8 cellular contexts compared by ENCODE assay signal in genomic region chr6:131950767-131951575, GRCh38. TPM values are rescaled to one million over a fixed set of nuclear protein-coding genes. Genes with fewer than 3 reads are reported as not detected.
A peak's percentile ranks its signal among the peaks of the same experiment; 100 is the strongest.
DNase-seq lines count a peak whose midpoint lies in the region; ATAC-seq, FAIRE-seq and TF ChIP-seq lines count a peak whose summit lies in the region.

TSS of gene CCN2 (minus strand) at chr6:131951372. CDS start at chr6:131951172, 200 bp downstream.

- BruUV-seq in Panc1 (replicated peaks; lab: Mats Ljungman, UMichigan) = no TSS peak

- H3K4me3 ChIP-seq in Panc1 (ENCODE audit: low read depth in 2 of 2, low read length in 2 of 2) (peak within 1 kb of the TSS; percentile 71 to 73), kidney (ENCODE audit: low read length in 2 of 2) (peak within 1 kb of the TSS; percentile 74 to 82), small intestine (ENCODE audit: low read depth in 1 of 2, low read length in 2 of 2) (peak within 1 kb of the TSS; percentile 43 to 62)

- TF ChIP-seq CTCF in GM13977 (IDR thresholded peaks at IDR 0.05; ENCODE audit: extremely low read depth, insufficient read depth, missing control alignments) (no peak), Panc1 (IDR thresholded peaks at IDR 0.05) (peak; percentile 49), kidney (IDR thresholded peaks at IDR 0.05; ENCODE audit: borderline replicate concordance, extremely low read depth, insufficient read depth) (no peak)

- DNase-seq in ACHN = peak; percentile 96
- DNase-seq in GM13977 (ENCODE audit: low spot score) = peak; percentile 37
- peak; percentile 91 for DNase-seq in Panc1 (ENCODE audit: low read depth, low spot score)
- DNase-seq in dedifferentiated amniotic fluid mesenchymal stem cell (ENCODE audit: extremely low spot score) = peak; percentile 95
- DNase-seq in kidney = peak; percentile 96
- DNase-seq in small intestine = peak; percentile 32
- DNase-seq in occipital lobe (lab: John Stamatoyannopoulos, UW) = no peak
- DNase-seq in SKM-1 treated with dmso at 0.1 percent for 144 hours (lab: John Stamatoyannopoulos, UW; ENCODE audit: unreplicated experiment) = no peak

- FAIRE-seq in kidney (lab: Jason Lieb, UNC) (peak; percentile 70), small intestine (lab: Jason Lieb, UNC) (no peak)

- peak; percentile 71 for ATAC-seq in Panc1

- intact Hi-C loops in Panc1 (cut with micrococcal nuclease; ENCODE audit: unreplicated experiment) (loop anchor here (5.0 kb wide), 1 partner anchor 266 kb away; no protein-coding TSS in a partner anchor), kidney (cut with DNase I) (no loop called here)

- in situ Hi-C loops in ACHN (cut with HindIII; ENCODE audit: low pct_ligation_motif_present, low pct_unique_long_range_greater_than_20kb, low sequenced_read_pairs) (no loop called here), GM13977 (cut with MboI; ENCODE audit: low pct_unique_long_range_greater_than_20kb, low sequenced_read_pairs, unreplicated experiment) (no loop called here), Panc1 (cut with HindIII; ENCODE audit: low pct_unique_long_range_greater_than_20kb, low sequenced_read_pairs) (no loop called here)

- POLR2A ChIA-PET in Panc1 (lab: Charles Lee) = interaction anchor here (0.6 to 0.8 kb wide), 13 partner anchors 10 to 873 kb away, joined by 3 to 12 read pairs (median 6); no protein-coding TSS in a partner anchor

- no peaks in the 10 kb centered on the region for H3K9me3 ChIP-seq in Panc1 (ENCODE audit: control insufficient read depth, insufficient read depth, low read depth, low read length)
- H3K9me3 ChIP-seq in kidney (ENCODE audit: control insufficient read depth in 1 of 2, low read length in 2 of 2) = no peaks in the 10 kb centered on the region
- H3K9me3 ChIP-seq in small intestine (ENCODE audit: control insufficient read depth, low read depth) = no peaks in the 10 kb centered on the region

- CTCF ChIA-PET in Panc1 (lab: Charles Lee) = interaction anchor here (0.7 kb wide), 2 partner anchors 189 to 524 kb away, joined by 4 to 7 read pairs; no protein-coding TSS in a partner anchor

- H3K9ac ChIP-seq in kidney (ENCODE audit: low read length in 2 of 2) = peak within 1 kb of the TSS; percentile 67 to 82

- peaks cover 4% of the 10 kb centered on the region; the same call in 1 of the 2 replicates for H3K36me3 ChIP-seq in Panc1 (ENCODE audit: control insufficient read depth, insufficient read depth, low read length)
- H3K36me3 ChIP-seq in kidney (ENCODE audit: control insufficient read depth in 1 of 2, insufficient read depth in 2 of 2, low read length in 2 of 2) = peaks cover 2 to 16% of the 10 kb centered on the region in 2 donors
- H3K36me3 ChIP-seq in small intestine (ENCODE audit: control insufficient read depth in 2 of 2, insufficient read depth in 2 of 2, low read length in 2 of 2) = no peaks in the 10 kb centered on the region

- 1 to 4% (median 1%) methylated on average over 57 to 97 of the region's 97 CpGs for WGBS in small intestine, 3 donors

- H3K27ac ChIP-seq in Panc1 (ENCODE audit: low read length) (peak within 1 kb of the TSS; percentile 91), kidney (ENCODE audit: low read depth in 2 of 2, low read length in 2 of 2) (peak within 1 kb of the TSS; percentile 84 to 88), small intestine (ENCODE audit: low read depth in 1 of 2, low read length in 1 of 2) (peak within 1 kb of the TSS; percentile 44 to 94)

- peaks cover 58% of the 10 kb centered on the region for H3K4me1 ChIP-seq in Panc1 (ENCODE audit: control insufficient read depth, insufficient read depth, low read length)
- H3K4me1 ChIP-seq in kidney (ENCODE audit: control insufficient read depth in 1 of 2, insufficient read depth in 1 of 2, low read depth in 1 of 2, low read length in 2 of 2) = peaks cover 4 to 13% of the 10 kb centered on the region in 2 donors
- H3K4me1 ChIP-seq in small intestine (ENCODE audit: control insufficient read depth in 2 of 2, insufficient read depth in 1 of 2, low read depth in 1 of 2, low read length in 1 of 2) = no peaks in the 10 kb centered on the region

- H3K27me3 ChIP-seq in Panc1 (ENCODE audit: control insufficient read depth, insufficient read depth, low read length) = no peaks in the 10 kb centered on the region
- peaks cover 0 to 3% of the 10 kb centered on the region in 2 donors for H3K27me3 ChIP-seq in small intestine (ENCODE audit: control insufficient read depth in 2 of 2, insufficient read depth in 2 of 2, low read length in 2 of 2)

RNA-seq across cellular contexts. Expression of gene CCN2, which starts in this region (rescaled TPM):
- total RNA-seq in Panc1 (2021; ENCODE audit: unreplicated experiment) = 155 TPM
- polyA plus RNA-seq in Panc1 (2012; ENCODE audit: insufficient read length) = 226 TPM
- total RNA-seq in kidney = 64.1 TPM
- polyA plus RNA-seq in kidney (ENCODE audit: insufficient read depth, low read depth, low replicate concordance) = 248 TPM
- polyA plus RNA-seq in small intestine = 10 to 100 TPM in 1 of 3 donors, 1 to 10 TPM in 2; 1.3 to 83.6 (median 3.2) TPM
- 6.9 TPM for total RNA-seq in occipital lobe

Comparison
In these comparisons a context has a peak if more than half of its experiments do, and no peak if none do; other contexts are left out.
1. DNase-seq: peak in ACHN (single experiment), GM13977 (single experiment), Panc1 (single experiment), dedifferentiated amniotic fluid mesenchymal stem cell (single experiment), kidney (single experiment) and small intestine (single experiment); none in occipital lobe (single experiment) and SKM-1 treated with dmso at 0.1 percent for 144 hours (single experiment).
2. Peak in every context shown above with its lines, with median percentiles within 50 percentile points of each other: H3K27ac ChIP-seq and H3K4me3 ChIP-seq.